8 cellular contexts compared by ENCODE assay signal in the genomic region with DNA sequence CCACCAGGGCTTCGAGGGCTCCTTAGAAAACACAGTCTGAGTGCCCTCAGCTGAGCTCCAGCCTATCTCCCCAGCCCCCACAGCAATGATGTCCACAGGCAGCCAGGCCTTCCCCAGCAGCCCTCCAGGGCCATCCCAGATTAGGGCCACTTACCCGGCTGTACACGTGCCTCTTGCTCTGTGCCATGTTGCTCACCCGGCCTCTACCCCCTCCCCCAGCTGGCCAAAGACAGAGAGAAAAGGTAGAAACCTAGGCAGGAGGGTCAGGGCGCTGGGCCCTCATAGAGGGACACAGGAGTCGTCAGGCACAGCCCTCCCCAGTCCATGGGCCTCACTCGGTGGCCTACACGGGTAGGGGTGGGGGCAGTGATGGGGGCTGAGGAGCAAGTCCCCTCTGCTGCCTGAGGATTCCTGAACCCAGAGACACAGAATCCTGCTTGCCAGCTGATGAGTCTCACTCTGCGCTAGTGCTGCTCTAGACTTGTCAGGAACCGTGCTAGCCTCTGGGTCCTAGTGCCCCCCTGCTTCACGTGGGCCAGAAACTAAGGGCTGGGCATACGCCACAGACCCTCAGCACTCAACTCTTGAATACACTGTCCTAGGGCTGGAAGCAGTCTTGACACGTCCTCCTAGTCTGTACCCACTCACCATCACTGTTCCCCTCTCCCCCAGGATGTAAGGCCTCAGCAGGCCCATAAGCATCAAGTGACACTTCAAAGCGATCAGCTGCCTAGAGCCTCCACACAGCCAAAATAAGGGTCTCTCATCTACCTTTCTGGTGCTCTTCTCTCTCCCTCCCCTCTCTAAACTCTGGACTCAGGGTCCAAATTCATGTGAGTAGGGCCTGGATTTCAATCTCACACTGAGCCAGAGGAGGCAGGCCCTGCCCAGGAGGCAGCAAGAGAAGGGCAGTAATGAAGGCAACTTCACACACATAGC. TPM values are rescaled to one million over a fixed set of nuclear protein-coding genes. Genes with fewer than 3 reads are reported as not detected.
DNase-seq lines count a peak whose midpoint lies in the region; ATAC-seq, FAIRE-seq and TF ChIP-seq lines count a peak whose summit lies in the region.

A gene (minus strand): TSS at position 461 of the 939 bp plus-strand sequence. CDS start 274 bp downstream, at position 187.

- H3K9me3 ChIP-seq in sigmoid colon, result no peaks in the 10 kb centered on the region

- H3K27me3 ChIP-seq in sigmoid colon, result no peaks in the 10 kb centered on the region

- TF ChIP-seq CTCF in AG09309 (IDR thresholded peaks at IDR 0.05; ENCODE audit: control insufficient read depth, insufficient read depth, low read depth, low read length, missing control alignments), result no peak
- TF ChIP-seq CTCF in sigmoid colon (IDR thresholded peaks at IDR 0.05), result no peak

- peak; percentile 14 for DNase-seq in AG09309 (ENCODE audit: low read depth)
- DNase-seq in GM19239 (ENCODE audit: insufficient read length, low spot score), result peak; percentile 31
- DNase-seq in SK-MEL-5 (ENCODE audit: low read depth, low spot score), result peak; percentile 50
- DNase-seq in cerebellum (ENCODE audit: low spot score), result peak; percentile 78
- peak; percentile 82 for DNase-seq in iris pigment epithelial cell (ENCODE audit: low read depth)
- DNase-seq in sigmoid colon, result peak; percentile 74
- no peak for DNase-seq in DMS114 treated with DMSO at 0.1 percent for 48 hours (lab: John Stamatoyannopoulos, UW; ENCODE audit: unreplicated experiment)

- in situ Hi-C loops in SK-MEL-5 (cut with HindIII; ENCODE audit: low pct_unique_long_range_greater_than_20kb, low sequenced_read_pairs), result no loop called here

- FAIRE-seq in GM19239 (lab: Jason Lieb, UNC), result peak; percentile 51

- TF ChIP-seq POLR2A in sigmoid colon (IDR thresholded peaks at IDR 0.05), result no peak

- H3K4me1 ChIP-seq in sigmoid colon, result peaks cover 0 to 64% (median 50%) of the 10 kb centered on the region in 4 donors

- TF ChIP-seq EP300 in sigmoid colon (IDR thresholded peaks at IDR 0.05), result no peak

- ATAC-seq in GM19395 (IDR thresholded peaks at IDR 0.05; ENCODE audit: unreplicated experiment), result no peak

- peaks cover 0 to 23% (median 16%) of the 10 kb centered on the region in 4 donors for H3K36me3 ChIP-seq in sigmoid colon

- peak within 1 kb of the TSS; percentile 39 to 67 (median 63) for H3K27ac ChIP-seq in sigmoid colon

- intact Hi-C loops in sigmoid colon (cut with DNase I), result no loop called here

- H3K4me3 ChIP-seq in AG09309 (ENCODE audit: control insufficient read depth, low read depth, low read length) (peak within 1 kb of the TSS; percentile 40), sigmoid colon (peak within 1 kb of the TSS; percentile 35 to 51 (median 45))

- WGBS in sigmoid colon, 2 donors, result 36 to 49% methylated on average over 14 of the region's 14 CpGs

RNA-seq across cellular contexts. Expression of the gene that starts here (rescaled TPM):
- total RNA-seq in SK-MEL-5 (2014; rRNA removed; shearing (Covaris generic)), result 136 and 139 TPM in 2 replicates
- polyA plus RNA-seq in SK-MEL-5 (2015; cell fraction: cytosol; rRNA removed), result 131 and 146 TPM in 2 replicates
- 157 and 159 TPM in 2 replicates for polyA plus RNA-seq in SK-MEL-5 (2015; cell fraction: nucleus; rRNA removed)
- total RNA-seq in cerebellum (99.1 TPM), sigmoid colon (100 to 1,000 TPM in 3 of 4 donors, 10 to 100 TPM in 1; 99.2 to 137 (median 107) TPM)
- 10 to 100 TPM; 67.3 to 93.2 (median 69.4) TPM for polyA plus RNA-seq in sigmoid colon
